In the genomic region with DNA sequence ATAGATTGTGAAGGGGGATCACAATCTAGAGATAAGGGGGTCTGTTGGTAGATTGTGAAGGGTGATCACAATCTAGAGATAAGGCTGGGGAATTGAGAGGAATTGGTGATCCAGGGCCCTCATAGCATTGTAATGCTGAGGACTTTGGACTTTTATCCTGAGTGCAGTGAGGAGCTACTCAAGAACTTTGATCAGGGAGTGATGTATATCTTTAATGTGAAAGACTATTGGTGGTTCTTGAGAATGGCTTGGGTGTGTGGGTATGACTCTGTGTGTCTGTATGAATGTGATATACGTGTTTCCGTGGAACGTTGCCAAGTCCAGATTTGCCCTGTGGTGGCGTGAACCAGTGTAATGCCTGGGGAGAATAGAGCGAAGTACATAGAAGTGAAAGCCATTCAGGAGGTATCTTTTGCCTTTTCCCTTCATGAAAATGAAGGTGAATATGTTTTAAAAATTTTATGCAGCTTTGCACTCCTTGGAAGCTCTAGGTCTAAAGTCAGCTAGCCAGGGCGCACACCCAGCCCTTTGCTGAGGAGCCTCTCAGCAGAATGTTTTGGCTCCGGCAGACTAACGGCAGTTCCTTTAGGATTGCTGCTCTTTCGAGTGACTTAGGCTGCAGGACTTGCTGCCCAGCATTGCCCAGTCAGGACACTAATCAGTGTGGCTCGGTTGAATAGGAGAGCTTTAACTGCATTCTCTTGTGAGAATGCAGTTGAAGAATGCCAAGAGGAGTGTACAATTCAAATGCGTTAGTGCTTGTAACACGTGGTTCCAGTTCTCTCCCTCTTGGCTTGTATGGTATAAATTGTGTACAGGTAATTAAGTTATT, we compare ENCODE assay signal across 1 cellular context.
TF ChIP-seq lines count a peak whose summit lies in the region.

No MANE protein-coding gene starts in this region.

TF ChIP-seq in HEK293, 187 proteins besides CTCF, POLR2A, EP300 and RAD21 (continued from another document):
- TF ChIP-seq HOXC10 (CRISPR knock-in tag; IDR thresholded peaks at IDR 0.05) (no peak), ZBTB17 (tag by site-specific recombination; IDR thresholded peaks at IDR 0.05) (peak; percentile 44)
